In the genomic region with DNA sequence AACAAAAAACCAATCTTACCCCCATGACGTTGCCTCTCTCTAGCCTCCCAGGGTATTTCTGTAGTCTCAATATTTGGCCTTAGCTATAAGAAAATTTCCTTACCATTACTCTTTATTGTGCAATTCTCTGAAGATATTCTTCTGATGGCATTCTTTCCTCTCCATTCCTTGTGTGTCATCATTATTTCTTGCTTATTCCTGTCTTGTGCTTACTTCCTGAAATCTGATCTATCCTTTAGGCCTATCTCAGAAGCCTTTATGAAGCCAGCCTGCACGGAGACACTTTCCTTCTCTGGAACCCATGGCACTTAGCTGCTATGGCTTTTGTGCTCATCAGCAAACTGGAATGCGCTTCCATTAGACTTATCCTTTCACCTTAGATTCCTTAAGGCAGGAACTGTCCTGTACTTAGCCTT, we compare ENCODE assay signal across 10 cellular contexts.
A peak's percentile ranks its signal among the peaks of the same experiment; 100 is the strongest.
DNase-seq lines count a peak whose midpoint lies in the region; ATAC-seq, FAIRE-seq and TF ChIP-seq lines count a peak whose summit lies in the region.
"Had no signal": no experiment of that assay in that cellular context is flagged by ENCODE, and none has a peak within 500 bp of the region (broad histone marks: within the 10 kb centered on the region; RNA-seq: fewer than 3 reads in every experiment).

No MANE protein-coding gene starts in this region.

- H3K4me1 ChIP-seq in spleen (peaks cover 7 to 77% (median 38%) of the 10 kb centered on the region in 6 donors), esophagus muscularis mucosa (peaks cover 12 to 30% (median 25%) of the 10 kb centered on the region in 4 donors)

- H3K27ac ChIP-seq in spleen (peak overlapping the region in 7 of 8 donors; percentile 45 to 71 (median 55)), esophagus muscularis mucosa (replicated peaks in 1 of 4) (peak overlapping the region in 1 of 4 donors; percentile 34)

- H3K36me3 ChIP-seq in spleen (no peaks in the 10 kb centered on the region), esophagus muscularis mucosa (no peaks in the 10 kb centered on the region)

- TF ChIP-seq CTCF in spleen (IDR thresholded peaks at IDR 0.05 in 8 of 11, conservative IDR thresholded peaks at IDR 0.05 in 3 of 11) (no peak), esophagus muscularis mucosa (IDR thresholded peaks at IDR 0.05) (no peak)

- ATAC-seq in GM18907 (IDR thresholded peaks at IDR 0.05; ENCODE audit: unreplicated experiment), result no peak

- peak overlapping the region; percentile 11 for H3K27ac Mint-ChIP-seq in activated CD4-positive, alpha-beta T cell treated with anti-CD3 and anti-CD28 coated beads, Interleukin-2, amount 10 ng/mL, durations not matched to agents 7 days and 5 days

- H3K4me3 Mint-ChIP-seq in activated CD4-positive, alpha-beta T cell treated with anti-CD3 and anti-CD28 coated beads, Interleukin-2, amount 10 ng/mL, durations not matched to agents 7 days and 5 days, result no peak overlapping the region

- no peaks in the 10 kb centered on the region for H3K9me3 ChIP-seq in spleen
- no peaks in the 10 kb centered on the region for H3K9me3 ChIP-seq in esophagus muscularis mucosa

- H3K4me1 Mint-ChIP-seq in activated CD4-positive, alpha-beta T cell treated with anti-CD3 and anti-CD28 coated beads, Interleukin-2, amount 10 ng/mL, durations not matched to agents 7 days and 5 days, result peaks cover 74% of the 10 kb centered on the region

- no peak overlapping the region for H3K4me3 ChIP-seq in spleen
- no peak overlapping the region for H3K4me3 ChIP-seq in esophagus muscularis mucosa

- FAIRE-seq in urothelium cell line (lab: Jason Lieb, UNC), result no peak

- H3K27me3 ChIP-seq in spleen (replicated peaks in 1 of 7) (no peaks in the 10 kb centered on the region), esophagus muscularis mucosa (no peaks in the 10 kb centered on the region)

- intact Hi-C loops in spleen (cut with DNase I; ENCODE audit: low total_unique reads) (no loop called here), esophagus muscularis mucosa (cut with DNase I) (no loop called here)

- TF ChIP-seq POLR2A in spleen (IDR thresholded peaks at IDR 0.05) (no peak), esophagus muscularis mucosa (IDR thresholded peaks at IDR 0.05; ENCODE audit: low read depth) (no peak)

- POLR2A ChIA-PET in activated CD4-positive, alpha-beta T cell treated with anti-CD3 and anti-CD28 coated beads, Interleukin-2, amount 10 ng/mL, durations not matched to agents 7 days and 5 days (lab: Charles Lee), result no interaction called here

- WGBS in spleen, 5 donors, result 69 to 84% (median 74%) methylated on average over 3 of the region's 3 CpGs
- 75% methylated on average over 3 of the region's 3 CpGs for WGBS in esophagus muscularis mucosa

- H3K27me3 Mint-ChIP-seq in activated CD4-positive, alpha-beta T cell treated with anti-CD3 and anti-CD28 coated beads, Interleukin-2, amount 10 ng/mL, durations not matched to agents 7 days and 5 days, result no peaks in the 10 kb centered on the region

- CTCF ChIA-PET in activated CD4-positive, alpha-beta T cell treated with anti-CD3 and anti-CD28 coated beads, Interleukin-2, amount 10 ng/mL, durations not matched to agents 7 days and 5 days (lab: Charles Lee), result interaction anchor here (1.1 to 2.2 kb wide), 4 partner anchors 10 to 88 kb away, joined by 4 to 6 read pairs (median 4); no protein-coding TSS in a partner anchor

- no peak for TF ChIP-seq EP300 in esophagus muscularis mucosa (IDR thresholded peaks at IDR 0.05)

- H3K36me3 Mint-ChIP-seq in activated CD4-positive, alpha-beta T cell treated with anti-CD3 and anti-CD28 coated beads, Interleukin-2, amount 10 ng/mL, durations not matched to agents 7 days and 5 days (ENCODE audit: low read depth), result peaks cover 23% of the 10 kb centered on the region

- peaks cover 6% of the 10 kb centered on the region for H3K9me3 Mint-ChIP-seq in activated CD4-positive, alpha-beta T cell treated with anti-CD3 and anti-CD28 coated beads, Interleukin-2, amount 10 ng/mL, durations not matched to agents 7 days and 5 days

- DNase-seq in activated CD4-positive, alpha-beta T cell treated with anti-CD3 and anti-CD28 coated beads, Interleukin-2, amount 10 ng/mL, durations not matched to agents 7 days and 5 days, result no peak
- DNase-seq in activated CD4-positive, alpha-beta T cell treated with anti-CD3 and anti-CD28 coated beads, Interleukin-2, amount 50 U/mL, for 4 hours, result no peak
- peak; percentile 51 for DNase-seq in SW480 (ENCODE audit: low spot score)
- peak; percentile 68 for DNase-seq in fibroblast of the conjunctiva (ENCODE audit: low read depth)
- no peak for DNase-seq in spleen
- no peak for DNase-seq in urothelium cell line (ENCODE audit: low spot score)
- DNase-seq in esophagus muscularis mucosa (ENCODE audit: extremely low spot score), result no peak
- DNase-seq: hippocampal formation, NCI-H446 treated with DMSO at 0.1 percent for 48 hours had no signal

Comparison
In these comparisons a context has a peak if more than half of its experiments do, and no peak if none do; other contexts are left out.
1. DNase-seq: peak in SW480 (single experiment) and fibroblast of the conjunctiva (single experiment); none in activated CD4-positive, alpha-beta T cell treated with anti-CD3 and anti-CD28 coated beads, Interleukin-2, amount 10 ng/mL, durations not matched to agents 7 days and 5 days (single experiment), activated CD4-positive, alpha-beta T cell treated with anti-CD3 and anti-CD28 coated beads, Interleukin-2, amount 50 U/mL, for 4 hours (0 of 2), spleen (single experiment), urothelium cell line (single experiment) and esophagus muscularis mucosa (single experiment).